In the genomic region with DNA sequence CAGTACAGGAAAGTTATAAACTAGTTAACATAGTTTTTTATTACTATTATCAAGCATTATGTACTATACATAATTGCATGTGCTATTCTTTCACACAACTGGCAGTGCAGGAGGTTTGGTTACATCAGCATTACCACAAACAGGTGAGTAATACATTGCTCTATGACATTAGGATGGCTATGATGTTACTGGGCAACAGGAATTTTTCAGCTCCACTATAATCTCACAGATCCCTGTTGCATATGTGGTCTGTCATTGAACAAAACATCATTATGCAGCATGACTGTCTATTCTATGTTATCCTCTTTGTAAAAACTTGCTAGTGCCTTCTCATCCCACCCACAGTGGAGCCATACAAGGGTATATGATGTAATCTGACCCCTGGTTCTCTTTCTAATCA, we compare ENCODE assay signal across 19 cellular contexts. TPM values are rescaled to one million over a fixed set of nuclear protein-coding genes. Genes with fewer than 3 reads are reported as not detected.
DNase-seq lines count a peak whose midpoint lies in the region; ATAC-seq and TF ChIP-seq lines count a peak whose summit lies in the region.
"Had no signal": no experiment of that assay in that cellular context is flagged by ENCODE, and none has a peak within 500 bp of the region (broad histone marks: within the 10 kb centered on the region; RNA-seq: fewer than 3 reads in every experiment).

No MANE protein-coding gene starts in this region.

- intact Hi-C loops in right lobe of liver (cut with DNase I) (no loop called here), sigmoid colon (cut with DNase I) (no loop called here)

- POLR2A ChIA-PET in BJ (lab: Charles Lee), result no interaction called here

- no peak for TF ChIP-seq EP300 in sigmoid colon (IDR thresholded peaks at IDR 0.05)

- no peak for TF ChIP-seq CTCF in BJ (IDR thresholded peaks at IDR 0.05; ENCODE audit: insufficient read depth, low read depth, low read length)
- no peak for TF ChIP-seq CTCF in astrocyte of the spinal cord (IDR thresholded peaks at IDR 0.05; ENCODE audit: low read depth, low read length)
- TF ChIP-seq CTCF in right lobe of liver (IDR thresholded peaks at IDR 0.05), result no peak
- TF ChIP-seq CTCF in sigmoid colon (IDR thresholded peaks at IDR 0.05), result no peak

- in situ Hi-C loops in astrocyte of the spinal cord (cut with HindIII; ENCODE audit: low sequenced_read_pairs), result no loop called here

- H3K36me3 ChIP-seq in BJ (ENCODE audit: control insufficient read depth, insufficient read depth, low read length) (no peaks in the 10 kb centered on the region), right lobe of liver (no peaks in the 10 kb centered on the region), sigmoid colon (no peaks in the 10 kb centered on the region)
- H3K36me3 ChIP-seq: MG63, pancreas, SJCRH30 had no signal

- CTCF ChIA-PET in BJ (lab: Yijun Ruan, JAX), result interaction anchor here (0.5 kb wide), 1 partner anchor 242 kb away, joined by 3 read pairs; no protein-coding TSS in a partner anchor

- no peak overlapping the region for H3K4me3 ChIP-seq in BJ (ENCODE audit: low read depth, low read length)
- H3K4me3 ChIP-seq in astrocyte of the spinal cord (ENCODE audit: low read depth, low read length), result no peak overlapping the region
- H3K4me3 ChIP-seq in right lobe of liver, result no peak overlapping the region
- no peak overlapping the region for H3K4me3 ChIP-seq in sigmoid colon
- H3K4me3 ChIP-seq: lung, MG63, pancreas, SJCRH30 had no signal

- no peaks in the 10 kb centered on the region for H3K27me3 ChIP-seq in BJ (ENCODE audit: control insufficient read depth, insufficient read depth, low read length)
- no peaks in the 10 kb centered on the region for H3K27me3 ChIP-seq in right lobe of liver
- no peaks in the 10 kb centered on the region for H3K27me3 ChIP-seq in sigmoid colon
- H3K27me3 ChIP-seq: MG63, pancreas, SJCRH30 had no signal

- H3K4me1 ChIP-seq in right lobe of liver, result no peaks in the 10 kb centered on the region
- H3K4me1 ChIP-seq in sigmoid colon, result peaks cover 0 to 20% (median 16%) of the 10 kb centered on the region in 4 donors
- H3K4me1 ChIP-seq: pancreas had no signal

- ATAC-seq in HG02623 (IDR thresholded peaks at IDR 0.05; ENCODE audit: unreplicated experiment), result no peak
- ATAC-seq in right lobe of liver, result no peak
- ATAC-seq: pancreas had no signal

- no peaks in the 10 kb centered on the region for H3K9me3 ChIP-seq in right lobe of liver
- H3K9me3 ChIP-seq in sigmoid colon, result no peaks in the 10 kb centered on the region
- H3K9me3 ChIP-seq: MG63, pancreas, SJCRH30 had no signal

- DNase-seq in BJ (ENCODE audit: low read depth) (peak; percentile 41), HT1080 (ENCODE audit: low read depth) (peak; percentile 57), astrocyte of the spinal cord (ENCODE audit: low read depth, low spot score) (peak; percentile 80), iris pigment epithelial cell (ENCODE audit: low read depth) (peak; percentile 63), right lobe of liver (no peak), RPMI8226 (no peak), sigmoid colon (no peak)
- DNase-seq: activated CD4-positive, CD25-positive, alpha-beta regulatory T cell treated with anti-CD3 and anti-CD28 coated beads, Interleukin-2, amount 50 U/mL, for 72 hours; AML-193; Calu3; endodermal cell; MG63; naive B cell; NCI-H1694 treated with DMSO at 0.1 percent for 48 hours; NCI-H510A; pancreas had no signal

- no peak for TF ChIP-seq POLR2A in right lobe of liver (IDR thresholded peaks at IDR 0.05)
- no peak for TF ChIP-seq POLR2A in sigmoid colon (IDR thresholded peaks at IDR 0.05)

- H3K27ac ChIP-seq in right lobe of liver, result no peak overlapping the region
- no peak overlapping the region for H3K27ac ChIP-seq in sigmoid colon
- H3K27ac ChIP-seq: pancreas, SJCRH30 had no signal

RNA-seq across cellular contexts. Expression of a gene that starts 36.5 kb away (rescaled TPM):
- polyA plus RNA-seq in BJ (2011; rRNA removed) (4.9 and 5.1 TPM in 2 replicates), sigmoid colon (10 to 100 TPM in 1 of 3 donors, 1 to 10 TPM in 2; 7.2 to 16.1 (median 9.0) TPM)
- 14.1 and 16.4 TPM in 2 replicates for polyA minus RNA-seq in BJ (2011; rRNA and poly(A)+ RNA removed)
- 0.33 and 0.55 TPM in 2 replicates for total RNA-seq in HT1080 (2014; rRNA removed; shearing (Covaris generic))
- 2.9 and 3.0 TPM in 2 replicates for polyA plus RNA-seq in HT1080 (2015; cell fraction: cytosol; rRNA removed)
- polyA plus RNA-seq in HT1080 (2015; cell fraction: nucleus; rRNA removed), result 2.3 and 4.0 TPM in 2 replicates
- total RNA-seq in right lobe of liver (1 to 10 TPM in 3 of 6 experiments, under 1 TPM in 3; 0.33 to 2.0 (median 1.1) TPM), sigmoid colon (100 to 1,000 TPM; 172 to 209 (median 206) TPM)
- total RNA-seq: Calu3 had no signal

Comparison
In these comparisons a context has a peak if more than half of its experiments do, and no peak if none do; other contexts are left out.
1. DNase-seq: peak in BJ (single experiment), HT1080 (single experiment), astrocyte of the spinal cord (single experiment) and iris pigment epithelial cell (single experiment); none in right lobe of liver (0 of 3), RPMI8226 (single experiment) and sigmoid colon (single experiment).
2. RNA of a gene that starts 36.5 kb away (total RNA-seq): 172 to 209 TPM in sigmoid colon; 0.33 to 2.0 TPM in right lobe of liver and 0.33 to 0.55 TPM in HT1080; every median in the first group is over 10 times any median in the second.